23 cellular contexts compared by ENCODE assay signal in genomic region chr9:136082496-136083361, GRCh38. TPM values are rescaled to one million over a fixed set of nuclear protein-coding genes. Genes with fewer than 3 reads are reported as not detected.
A peak's percentile ranks its signal among the peaks of the same experiment; 100 is the strongest.
DNase-seq lines count a peak whose midpoint lies in the region; ATAC-seq and TF ChIP-seq lines count a peak whose summit lies in the region.
"Had no signal": no experiment of that assay in that cellular context is flagged by ENCODE, and none has a peak within 500 bp of the region (broad histone marks: within the 10 kb centered on the region; RNA-seq: fewer than 3 reads in every experiment).

No MANE protein-coding gene starts in this region.

- no peak overlapping the region for H3K27ac ChIP-seq in osteoblast (ENCODE audit: low read depth, low read length)
- H3K27ac ChIP-seq: adrenal gland, pancreas had no signal

- H3K4me3 ChIP-seq in H7 (ENCODE audit: insufficient read depth, low read depth, low read length) (no peak overlapping the region), osteoblast (ENCODE audit: insufficient read depth, low read length) (no peak overlapping the region)
- H3K4me3 ChIP-seq: adrenal gland, gastrocnemius medialis, pancreas had no signal

- DNase-seq in D341Med (ENCODE audit: low spot score) = peak; percentile 22
- peak; percentile 57 for DNase-seq in H7
- DNase-seq in endothelial cell (ENCODE audit: low spot score) = no peak
- peak; percentile 79 for DNase-seq in osteoblast (ENCODE audit: insufficient read length, low spot score, missing footprints)
- no peak for DNase-seq in T-helper 1 cell
- no peak for DNase-seq in NCI-H2029 treated with DMSO at 0.1 percent for 48 hours (lab: John Stamatoyannopoulos, UW)
- no peak for DNase-seq in DMS53 treated with DMSO at 0.1 percent for 48 hours (lab: John Stamatoyannopoulos, UW; ENCODE audit: unreplicated experiment)
- DNase-seq: activated CD4-positive, alpha-beta T cell treated with anti-CD3 and anti-CD28 coated beads, Interleukin-2, amount 10 ng/mL, durations not matched to agents 7 days and 5 days; activated CD8-positive, alpha-beta memory T cell treated with anti-CD3 and anti-CD28 coated beads, Interleukin-2, amount 50 U/mL, for 4 hours; activated effector memory CD4-positive, alpha-beta T cell treated with anti-CD3 and anti-CD28 coated beads, Interleukin-2, amount 50 U/mL, for 16 hours; CD4-positive, alpha-beta T cell; DND-41; HFFc6; islet precursor cell; NCI-H1417 treated with DMSO at 0.1 percent for 48 hours; NCI-H2227 treated with DMSO at 0.1 percent for 48 hours; NCI-H774; stimulated activated naive B cell treated with anti-CD40 and anti-IgM and Interleukin-4, amounts not matched to agents 10 μg/mL and 1 μg/mL and 100 μg/mL, for 72 hours had no signal

- no peaks in the 10 kb centered on the region for H3K36me3 Mint-ChIP-seq in endothelial cell (ENCODE audit: low read depth, unreplicated experiment)
- H3K36me3 Mint-ChIP-seq: stimulated activated naive B cell treated with anti-CD40 and anti-IgM and Interleukin-4, amounts not matched to agents 10 μg/mL and 1 μg/mL and 100 μg/mL, for 72 hours had no signal

- no peaks in the 10 kb centered on the region for H3K9me3 Mint-ChIP-seq in endothelial cell (ENCODE audit: unreplicated experiment)
- H3K9me3 Mint-ChIP-seq: activated CD4-positive, alpha-beta T cell treated with anti-CD3 and anti-CD28 coated beads, Interleukin-2, amount 10 ng/mL, durations not matched to agents 7 days and 5 days; CD4-positive, alpha-beta T cell; HFFc6; stimulated activated naive B cell treated with anti-CD40 and anti-IgM and Interleukin-4, amounts not matched to agents 10 μg/mL and 1 μg/mL and 100 μg/mL, for 72 hours; T-helper 1 cell treated with Interleukin-12 subunit alpha and Interleukin-12 subunit beta and Interleukin-4 antibody, amounts not matched to agents 30 μg/mL and 1 μg/mL, for 36 hours had no signal

- ATAC-seq in GM18909 (IDR thresholded peaks at IDR 0.05; ENCODE audit: poor library complexity, unreplicated experiment) = no peak
- ATAC-seq: gastrocnemius medialis; pancreas; stimulated activated naive B cell treated with anti-CD40 and anti-IgM and Interleukin-4, amounts not matched to agents 10 μg/mL and 1 μg/mL and 100 μg/mL, for 72 hours had no signal

- no peaks in the 10 kb centered on the region for H3K4me1 ChIP-seq in osteoblast (ENCODE audit: insufficient read depth, low read length)

- H3K4me3 Mint-ChIP-seq in endothelial cell (ENCODE audit: unreplicated experiment) = peak overlapping the region; percentile 33
- H3K4me3 Mint-ChIP-seq: activated CD4-positive, alpha-beta T cell treated with anti-CD3 and anti-CD28 coated beads, Interleukin-2, amount 10 ng/mL, durations not matched to agents 7 days and 5 days; CD4-positive, alpha-beta T cell; HFFc6; stimulated activated naive B cell treated with anti-CD40 and anti-IgM and Interleukin-4, amounts not matched to agents 10 μg/mL and 1 μg/mL and 100 μg/mL, for 72 hours; T-helper 1 cell treated with Interleukin-12 subunit alpha and Interleukin-12 subunit beta and Interleukin-4 antibody, amounts not matched to agents 30 μg/mL and 1 μg/mL, for 36 hours had no signal

- peak overlapping the region; percentile 37 for H3K27ac Mint-ChIP-seq in endothelial cell (ENCODE audit: unreplicated experiment)
- H3K27ac Mint-ChIP-seq: activated CD4-positive, alpha-beta T cell treated with anti-CD3 and anti-CD28 coated beads, Interleukin-2, amount 10 ng/mL, durations not matched to agents 7 days and 5 days; CD4-positive, alpha-beta T cell; HFFc6; stimulated activated naive B cell treated with anti-CD40 and anti-IgM and Interleukin-4, amounts not matched to agents 10 μg/mL and 1 μg/mL and 100 μg/mL, for 72 hours; T-helper 1 cell treated with Interleukin-12 subunit alpha and Interleukin-12 subunit beta and Interleukin-4 antibody, amounts not matched to agents 30 μg/mL and 1 μg/mL, for 36 hours had no signal

- H3K9me3 ChIP-seq in osteoblast (ENCODE audit: low read depth, low read length) = no peaks in the 10 kb centered on the region
- H3K9me3 ChIP-seq: adrenal gland, gastrocnemius medialis, pancreas had no signal

- H3K4me2 ChIP-seq in osteoblast (ENCODE audit: insufficient read depth, low read length) = no peak overlapping the region

- H3K36me3 ChIP-seq in H7 (replicated peaks; ENCODE audit: control insufficient read depth, insufficient read depth, low read length) = no peaks in the 10 kb centered on the region
- no peaks in the 10 kb centered on the region for H3K36me3 ChIP-seq in osteoblast (ENCODE audit: insufficient read depth, low read length)
- H3K36me3 ChIP-seq: adrenal gland, pancreas had no signal

- peaks cover 74% of the 10 kb centered on the region for H4K20me1 ChIP-seq in osteoblast (ENCODE audit: insufficient read depth, low read length)

- H2AFZ ChIP-seq in osteoblast (ENCODE audit: low read length) = no peak overlapping the region

- TF ChIP-seq CTCF in endothelial cell (IDR thresholded peaks at IDR 0.05; ENCODE audit: unreplicated experiment) (no peak), osteoblast (IDR thresholded peaks at IDR 0.05; ENCODE audit: extremely low read depth, low read depth, low read length) (no peak)

- H3K27me3 Mint-ChIP-seq in endothelial cell (ENCODE audit: unreplicated experiment) = no peaks in the 10 kb centered on the region
- H3K27me3 Mint-ChIP-seq: activated CD4-positive, alpha-beta T cell treated with anti-CD3 and anti-CD28 coated beads, Interleukin-2, amount 10 ng/mL, durations not matched to agents 7 days and 5 days; CD4-positive, alpha-beta T cell had no signal

- H3K4me1 Mint-ChIP-seq in endothelial cell (ENCODE audit: unreplicated experiment) = no peaks in the 10 kb centered on the region

- H3K27me3 ChIP-seq in H7 (ENCODE audit: control insufficient read depth, insufficient read depth, low read length) (no peaks in the 10 kb centered on the region), osteoblast (ENCODE audit: insufficient read depth, low read length) (no peaks in the 10 kb centered on the region)
- H3K27me3 ChIP-seq: adrenal gland, gastrocnemius medialis, pancreas had no signal

- H3K79me2 ChIP-seq in osteoblast (ENCODE audit: insufficient read depth, low read length) = peaks cover 95% of the 10 kb centered on the region

RNA-seq across cellular contexts. Expression of gene NACC2, which starts 12.4 kb away (rescaled TPM):
- total RNA-seq in H7 (2014; rRNA removed; shearing (Covaris generic)) = 16.6 and 19.3 TPM in 2 replicates
- total RNA-seq in endothelial cell (ENCODE audit: unreplicated experiment) (9.6 TPM), osteoblast (25.3 and 32.9 TPM in 2 replicates)

RNA-seq across cellular contexts. Expression of gene TMEM250, which starts 35.9 kb away (rescaled TPM):
- total RNA-seq in H7 (2014; rRNA removed; shearing (Covaris generic)) = 50.7 and 66.1 TPM in 2 replicates
- total RNA-seq in endothelial cell (ENCODE audit: unreplicated experiment) (33.6 TPM), osteoblast (52.7 and 65.5 TPM in 2 replicates)

Comparison
In these comparisons a context has a peak if more than half of its experiments do, and no peak if none do; other contexts are left out.
1. DNase-seq: peak in D341Med (single experiment), H7 (single experiment) and osteoblast (single experiment); none in endothelial cell (single experiment), T-helper 1 cell (0 of 5), NCI-H2029 treated with DMSO at 0.1 percent for 48 hours (single experiment) and DMS53 treated with DMSO at 0.1 percent for 48 hours (single experiment).